Comparison of ENCODE assay signal across 14 cellular contexts in genomic region chr15:99753066-99753465, GRCh38. TPM values are rescaled to one million over a fixed set of nuclear protein-coding genes. Genes with fewer than 3 reads are reported as not detected.
A peak's percentile ranks its signal among the peaks of the same experiment; 100 is the strongest.
DNase-seq lines count a peak whose midpoint lies in the region; ATAC-seq and TF ChIP-seq lines count a peak whose summit lies in the region.
"Had no signal": no experiment of that assay in that cellular context is flagged by ENCODE, and none has a peak within 500 bp of the region (broad histone marks: within the 10 kb centered on the region; RNA-seq: fewer than 3 reads in every experiment).

No MANE protein-coding gene starts in this region.

- DNase-seq in NCI-H1417 (lab: John Stamatoyannopoulos, UW) (peak in 2 of 3 experiments; percentile 18 to 62), NCI-H1417 treated with DMSO at 0.1 percent for 48 hours (lab: John Stamatoyannopoulos, UW) (no peak), WERI-Rb-1 (peak; percentile 16), glutamatergic neuron (peak; percentile 24), KBM-7 (no peak), activated T-cell treated with anti-CD3 and anti-CD28 coated beads for 4 hours (no peak)
- DNase-seq: Calu3; CD4-positive, alpha-beta T cell; DMS 273 treated with DMSO at 0.1 percent for 48 hours; GOT3 had no signal

- no peaks in the 10 kb centered on the region for H3K27me3 ChIP-seq in Loucy (ENCODE audit: insufficient read depth, low read length, poor library complexity, severe bottlenecking)
- H3K27me3 ChIP-seq in WERI-Rb-1 (ENCODE audit: insufficient read depth, low read depth, severe bottlenecking): no peaks in the 10 kb centered on the region

- no peaks in the 10 kb centered on the region for H3K79me2 ChIP-seq in Loucy (ENCODE audit: insufficient read depth, low read length)

- no peaks in the 10 kb centered on the region for H3K4me1 ChIP-seq in Loucy (ENCODE audit: insufficient read depth, low read length, poor library complexity, severe bottlenecking)
- H3K4me1 ChIP-seq: HAP-1 had no signal

- in situ Hi-C loops in KBM-7 (cut with MboI; ENCODE audit: low pct_unique_long_range_greater_than_20kb, low sequenced_read_pairs): no loop called here

- no peak overlapping the region for H3K4me3 ChIP-seq in Loucy (ENCODE audit: low read length, poor library complexity, severe bottlenecking)
- no peak overlapping the region for H3K4me3 ChIP-seq in WERI-Rb-1 (ENCODE audit: low read depth, low read length)
- H3K4me3 ChIP-seq: HAP-1 had no signal

- 0 out of 2 replicates have a peak overlapping the region, but pooled peaks have one; percentile 2 for H2AFZ ChIP-seq in Loucy (ENCODE audit: low read length)

- no peak overlapping the region for H3K9ac ChIP-seq in Loucy (ENCODE audit: low read depth, low read length, poor library complexity, severe bottlenecking)

- peak overlapping the region; percentile 63 for H3K4me3 Mint-ChIP-seq in glutamatergic neuron (ENCODE audit: unreplicated experiment)
- H3K4me3 Mint-ChIP-seq: CD4-positive, alpha-beta T cell had no signal

- peaks cover 27% of the 10 kb centered on the region for H3K4me1 Mint-ChIP-seq in glutamatergic neuron (ENCODE audit: low read depth, unreplicated experiment)

- TF ChIP-seq CTCF in Loucy (conservative IDR thresholded peaks at IDR 0.05; ENCODE audit: low read length): no peak
- no peak for TF ChIP-seq CTCF in WERI-Rb-1 (IDR thresholded peaks at IDR 0.05; ENCODE audit: low read depth, low read length)
- no peak for TF ChIP-seq CTCF in glutamatergic neuron (IDR thresholded peaks at IDR 0.05; ENCODE audit: partially characterized antibody, unreplicated experiment)

- H3K9me3 ChIP-seq in Loucy (ENCODE audit: insufficient read depth, low read depth, low read length) (no peaks in the 10 kb centered on the region), WERI-Rb-1 (ENCODE audit: severe bottlenecking) (no peaks in the 10 kb centered on the region)
- H3K9me3 ChIP-seq: HAP-1 had no signal

- no peak overlapping the region for H3K27ac ChIP-seq in WERI-Rb-1
- H3K27ac ChIP-seq: 22Rv1 had no signal

- H3K36me3 ChIP-seq in Loucy (ENCODE audit: insufficient read depth, low read length) (no peaks in the 10 kb centered on the region), WERI-Rb-1 (no peaks in the 10 kb centered on the region)
- H3K36me3 ChIP-seq: HAP-1 had no signal

- H4K20me1 ChIP-seq in Loucy (ENCODE audit: insufficient read depth, low read length, poor library complexity, severe bottlenecking): no peaks in the 10 kb centered on the region

- H3K4me2 ChIP-seq in Loucy (ENCODE audit: low read depth, low read length, poor library complexity, severe bottlenecking): no peak overlapping the region

- peaks cover 11% of the 10 kb centered on the region for H3K9me3 Mint-ChIP-seq in glutamatergic neuron (ENCODE audit: unreplicated experiment)
- H3K9me3 Mint-ChIP-seq: CD4-positive, alpha-beta T cell had no signal

- H3K27ac Mint-ChIP-seq in glutamatergic neuron (ENCODE audit: unreplicated experiment): peak overlapping the region; percentile 94
- H3K27ac Mint-ChIP-seq: CD4-positive, alpha-beta T cell had no signal

- no peak for ATAC-seq in GM18909 (IDR thresholded peaks at IDR 0.05; ENCODE audit: poor library complexity, unreplicated experiment)

- H3K27me3 Mint-ChIP-seq in glutamatergic neuron (ENCODE audit: unreplicated experiment): peaks cover 6% of the 10 kb centered on the region
- H3K27me3 Mint-ChIP-seq: CD4-positive, alpha-beta T cell had no signal

- no peaks in the 10 kb centered on the region for H3F3A ChIP-seq in Loucy (ENCODE audit: low read depth)

- H3K36me3 Mint-ChIP-seq in glutamatergic neuron (ENCODE audit: unreplicated experiment): peaks cover 8% of the 10 kb centered on the region

- no peaks in the 10 kb centered on the region for H3K9me2 ChIP-seq in Loucy (replicated peaks; ENCODE audit: low read depth, low read length)

RNA-seq across cellular contexts. Expression of gene LYSMD4, which starts 19.8 kb away (rescaled TPM):
- total RNA-seq in glutamatergic neuron (ENCODE audit: unreplicated experiment): 49.8 TPM

Comparison
In these comparisons a context has a peak if more than half of its experiments do, and no peak if none do; other contexts are left out.
1. DNase-seq: peak in NCI-H1417 (2 of 3), WERI-Rb-1 (single experiment) and glutamatergic neuron (single experiment); none in NCI-H1417 treated with DMSO at 0.1 percent for 48 hours (single experiment), KBM-7 (single experiment) and activated T-cell treated with anti-CD3 and anti-CD28 coated beads for 4 hours (single experiment).